ENCODE assay signal across 17 cellular contexts in genomic region chr6:44626608-44627007, GRCh38.
DNase-seq lines count a peak whose midpoint lies in the region; FAIRE-seq and TF ChIP-seq lines count a peak whose summit lies in the region.
"Had no signal": no experiment of that assay in that cellular context is flagged by ENCODE, and none has a peak within 500 bp of the region (broad histone marks: within the 10 kb centered on the region; RNA-seq: fewer than 3 reads in every experiment).

No MANE protein-coding gene starts in this region.

- no peaks in the 10 kb centered on the region for H3K9me2 ChIP-seq in PC-9 (ENCODE audit: insufficient read depth)

- BruUV-seq in PC-9 (replicated peaks; lab: Mats Ljungman, UMichigan), result no TSS peak

- H2BK12ac ChIP-seq in H9 (ENCODE audit: insufficient read length, low read depth, low read length), result no peak overlapping the region

- no peak overlapping the region for H2BK15ac ChIP-seq in H9 (ENCODE audit: low read depth, low read length)
- H2BK15ac ChIP-seq in mesendoderm (replicated peaks; ENCODE audit: low read depth), result no peak overlapping the region

- peaks cover 63 to 66% of the 10 kb centered on the region in 2 experiments for H3K4me1 Mint-ChIP-seq in H9

- no peak overlapping the region for H3K4me3 Mint-ChIP-seq in H9

- peaks cover 0 to 3% of the 10 kb centered on the region in 2 experiments; a peak in 1 of 5 replicates for H3K9me3 Mint-ChIP-seq in H9

- no peak overlapping the region for H2BK20ac ChIP-seq in H9 (ENCODE audit: low read depth, low read length, poor library complexity, severe bottlenecking)

- H4K5ac ChIP-seq in H9 (ENCODE audit: insufficient read length, low read depth, low read length) (no peak overlapping the region), mesendoderm (ENCODE audit: low read length) (no peak overlapping the region)

- POLR2A ChIA-PET in PC-9 (lab: Charles Lee; ENCODE audit: unreplicated experiment), result no interaction called here

- H2BK120ac ChIP-seq in H9 (ENCODE audit: low read depth, low read length, poor library complexity, severe bottlenecking) (no peak overlapping the region), mesendoderm (ENCODE audit: low read depth, low read length) (no peak overlapping the region)

- H3K18ac ChIP-seq in H9 (ENCODE audit: insufficient read length, low read depth, low read length), result no peak overlapping the region
- H3K18ac ChIP-seq in mesendoderm (ENCODE audit: low read length), result no peak overlapping the region

- H3K4me2 ChIP-seq in H9 (ENCODE audit: insufficient read depth, insufficient read length, low read length) (no peak overlapping the region), mesendoderm (ENCODE audit: low read length) (no peak overlapping the region), PC-9 (no peak overlapping the region)

- H3K27me3 ChIP-seq in H9 (ENCODE audit: insufficient read depth, low read length), result no peaks in the 10 kb centered on the region; the same call in 1 of the 2 replicates
- H3K27me3 ChIP-seq in colonic mucosa, result no peaks in the 10 kb centered on the region
- H3K27me3 ChIP-seq in mesendoderm (ENCODE audit: insufficient read depth, low read length, poor library complexity), result no peaks in the 10 kb centered on the region
- H3K27me3 ChIP-seq in small intestine (ENCODE audit: control insufficient read depth in 2 of 2, insufficient read depth in 2 of 2, low read length in 2 of 2), result no peaks in the 10 kb centered on the region
- no peaks in the 10 kb centered on the region for H3K27me3 ChIP-seq in PC-9 (ENCODE audit: insufficient read depth, low read depth)

- H3K23me2 ChIP-seq in H9 (ENCODE audit: insufficient read length, low read depth, low read length, poor library complexity, severe bottlenecking), result no peaks in the 10 kb centered on the region

- H3K4me3 ChIP-seq in colonic mucosa (no peak overlapping the region), mesendoderm (ENCODE audit: low read length) (no peak overlapping the region), small intestine (ENCODE audit: low read depth in 1 of 2, low read length in 2 of 2) (no peak overlapping the region), PC-9 (no peak overlapping the region)
- H3K4me3 ChIP-seq: GM23248 had no signal

- H3K14ac ChIP-seq in H9 (ENCODE audit: insufficient read depth, low read length), result no peak overlapping the region

- no peak for FAIRE-seq in small intestine (lab: Jason Lieb, UNC)
- FAIRE-seq: HepG2 had no signal

- H3K4me1 ChIP-seq in H9 (ENCODE audit: insufficient read depth, low read length) (peaks cover 24% of the 10 kb centered on the region; the same call in 1 of the 2 replicates), colonic mucosa (peaks cover 4% of the 10 kb centered on the region), mesendoderm (ENCODE audit: control insufficient read depth, low read depth, low read length) (peaks cover 16% of the 10 kb centered on the region), small intestine (ENCODE audit: control insufficient read depth in 2 of 2, insufficient read depth in 1 of 2, low read depth in 1 of 2, low read length in 1 of 2) (no peaks in the 10 kb centered on the region), PC-9 (replicated peaks; ENCODE audit: insufficient read depth) (no peaks in the 10 kb centered on the region)

- no peaks in the 10 kb centered on the region for H3K36me3 ChIP-seq in colonic mucosa
- H3K36me3 ChIP-seq in mesendoderm (ENCODE audit: control insufficient read depth, insufficient read depth, low read length), result no peaks in the 10 kb centered on the region
- no peaks in the 10 kb centered on the region for H3K36me3 ChIP-seq in small intestine (ENCODE audit: control insufficient read depth in 2 of 2, insufficient read depth in 2 of 2, low read length in 2 of 2)
- H3K36me3 ChIP-seq in PC-9 (ENCODE audit: low read depth), result no peaks in the 10 kb centered on the region

- H2AFZ ChIP-seq in H9 (ENCODE audit: low read length) (no peak overlapping the region), PC-9 (no peak overlapping the region)
- H2AFZ ChIP-seq: GM23248 had no signal

- no peak overlapping the region for H3K27ac ChIP-seq in H9 (ENCODE audit: insufficient read length, low read depth, low read length)
- no peak overlapping the region for H3K27ac ChIP-seq in colonic mucosa
- H3K27ac ChIP-seq in mesendoderm (ENCODE audit: low read depth, low read length), result no peak overlapping the region
- no peak overlapping the region for H3K27ac ChIP-seq in small intestine (ENCODE audit: low read depth in 1 of 2, low read length in 1 of 2)
- H3K27ac ChIP-seq in PC-9, result no peak overlapping the region
- H3K27ac ChIP-seq: C4-2B, GM23248 had no signal

- H3K79me1 ChIP-seq in H9 (ENCODE audit: insufficient read depth, low read depth, low read length, poor library complexity, severe bottlenecking) (no peaks in the 10 kb centered on the region), mesendoderm (ENCODE audit: low read length) (no peaks in the 10 kb centered on the region)

- no peak overlapping the region for H3T11ph ChIP-seq in H9 (ENCODE audit: low read length)

- H3K4ac ChIP-seq in H9 (ENCODE audit: low read depth, low read length), result no peak overlapping the region
- H3K4ac ChIP-seq in mesendoderm (ENCODE audit: low read depth, low read length), result no peak overlapping the region

- no peaks in the 10 kb centered on the region for H3F3A ChIP-seq in PC-9 (ENCODE audit: insufficient read depth, low read depth)

- H3K23ac ChIP-seq in H9 (ENCODE audit: insufficient read length, low read depth, low read length) (no peak overlapping the region), mesendoderm (ENCODE audit: low read length) (no peak overlapping the region)

- H2AK5ac ChIP-seq in H9 (ENCODE audit: insufficient read length, low read length) (no peak overlapping the region), mesendoderm (ENCODE audit: low read length) (no peak overlapping the region)

- H3K27me3 Mint-ChIP-seq in H9 (ENCODE audit: low read depth), result peaks cover 9% of the 10 kb centered on the region

- intact Hi-C loops in colonic mucosa (cut with DNase I) (no loop called here), PC-9 (cut with micrococcal nuclease; ENCODE audit: unreplicated experiment) (no loop called here)

- TF ChIP-seq CTCF in H9 (conservative IDR thresholded peaks at IDR 0.05) (no peak), colonic mucosa (IDR thresholded peaks at IDR 0.05) (no peak), PC-9 (conservative IDR thresholded peaks at IDR 0.05) (no peak)

- CTCF ChIA-PET in PC-9 (lab: Charles Lee), result no interaction called here

- no peaks in the 10 kb centered on the region for H3K9me3 ChIP-seq in H9 (ENCODE audit: control insufficient read depth, low read depth, low read length)
- no peaks in the 10 kb centered on the region for H3K9me3 ChIP-seq in colonic mucosa
- no peaks in the 10 kb centered on the region for H3K9me3 ChIP-seq in small intestine (ENCODE audit: control insufficient read depth, low read depth)
- no peaks in the 10 kb centered on the region for H3K9me3 ChIP-seq in PC-9 (ENCODE audit: insufficient read depth, low read depth)

- H4K20me1 ChIP-seq in H9 (ENCODE audit: control insufficient read depth, insufficient read depth, insufficient read length), result no peaks in the 10 kb centered on the region
- H4K20me1 ChIP-seq in PC-9 (ENCODE audit: insufficient read depth), result no peaks in the 10 kb centered on the region

- H3K36me3 Mint-ChIP-seq in H9 (ENCODE audit: insufficient read depth in 1 of 3, low read depth in 3 of 3), result no peaks in the 10 kb centered on the region

- no peak overlapping the region for H3K9ac ChIP-seq in H9 (ENCODE audit: extremely low read depth, insufficient read length, low read length)
- H3K9ac ChIP-seq in colonic mucosa (ENCODE audit: low read depth in 2 of 2, low read length in 2 of 2), result no peak overlapping the region
- H3K9ac ChIP-seq in mesendoderm (ENCODE audit: low read length), result peak overlapping the region; percentile 8
- H3K9ac ChIP-seq: GM23248 had no signal

- H2BK5ac ChIP-seq in H9 (ENCODE audit: insufficient read length, low read length) (no peak overlapping the region), mesendoderm (ENCODE audit: low read length) (no peak overlapping the region)

- peak overlapping the region in 2 of 3 experiments; percentile 73 to 78; a peak in 2 of 7 replicates for H3K27ac Mint-ChIP-seq in H9

- DNase-seq in H9 (no peak), colonic mucosa (peak; percentile 45), mesendoderm (no peak), small intestine (peak; percentile 63), PC-9 (no peak), SIG-M5 (lab: John Stamatoyannopoulos, UW) (no peak), NCI-H82 (lab: John Stamatoyannopoulos, UW) (no peak)
- DNase-seq: DMS 273 treated with DMSO at 0.1 percent for 48 hours, GDM1, GM23248, NCI-H1105, NCI-H2081 treated with DMSO at 0.1 percent for 48 hours, NCI-H2227 treated with DMSO at 0.1 percent for 48 hours, NCI-H510A treated with DMSO at 0.1 percent for 48 hours, NCI-H774 had no signal

- no peak overlapping the region for H4K8ac ChIP-seq in H9 (replicated peaks; ENCODE audit: insufficient read length, low read depth, low read length)
- H4K8ac ChIP-seq in mesendoderm (ENCODE audit: low read depth, low read length), result no peak overlapping the region

- H4K91ac ChIP-seq in H9 (ENCODE audit: insufficient read length, low read depth, low read length), result no peak overlapping the region

- WGBS in H9 (ENCODE audit: extremely low coverage, insufficient read length, low lambda C conversion rate), result no CpG with 5 or more reads among the region's 9 CpGs
- WGBS in mesendoderm (ENCODE audit: extremely low coverage, insufficient coverage, low lambda C conversion rate), result no CpG with 5 or more reads among the region's 9 CpGs
- 46 to 71% (median 64%) methylated on average over 9 of the region's 9 CpGs for WGBS in small intestine, 3 donors

- no peaks in the 10 kb centered on the region; the same call in 1 of the 2 replicates for H3K79me2 ChIP-seq in H9 (ENCODE audit: insufficient read depth, low read length)
- no peaks in the 10 kb centered on the region for H3K79me2 ChIP-seq in mesendoderm (ENCODE audit: control insufficient read depth, insufficient read depth, low read length)
- H3K79me2 ChIP-seq in PC-9 (ENCODE audit: low read depth), result no peaks in the 10 kb centered on the region

- H3K56ac ChIP-seq in H9 (ENCODE audit: insufficient read length, low read depth, low read length), result no peak overlapping the region
- H3K56ac ChIP-seq in mesendoderm (ENCODE audit: low read length), result peak overlapping the region; percentile 65

Comparison
In these comparisons a context has a peak if more than half of its experiments do, and no peak if none do; other contexts are left out.
1. DNase-seq: peak in colonic mucosa (single experiment) and small intestine (single experiment); none in H9 (single experiment), mesendoderm (single experiment), PC-9 (0 of 2), SIG-M5 (single experiment) and NCI-H82 (single experiment).